In genomic region chr11:122743949-122744876, GRCh38 we compare ENCODE assay signal across 8 cellular contexts.
DNase-seq lines count a peak whose midpoint lies in the region; ATAC-seq lines count a peak whose summit lies in the region.

No MANE protein-coding gene starts in this region.

- peak; percentile 68 for ATAC-seq in GM19328 (IDR thresholded peaks at IDR 0.05; ENCODE audit: unreplicated experiment)
- ATAC-seq in HG03469 (IDR thresholded peaks at IDR 0.05; ENCODE audit: unreplicated experiment): peak; percentile 38
- ATAC-seq in esophagus mucosa: peak; percentile 43

- peak; percentile 75 for DNase-seq in activated CD4-positive, alpha-beta T cell treated with anti-CD3 and anti-CD28 coated beads, Interleukin-2, amount 50 U/mL, for 1 hour
- peak; percentile 49 to 52 for DNase-seq in stimulated activated CD8-positive, alpha-beta memory T cell treated with anti-CD3 and anti-CD28 coated beads, Interleukin-7, amount 100 ng/mL, for 1 hour (ENCODE audit: low read depth in 2 of 2)
- DNase-seq in SK-N-DZ (ENCODE audit: low spot score) (no peak), OCI-M1 (lab: John Stamatoyannopoulos, UW) (no peak), ecto neural progenitor cell (ENCODE audit: low spot score) (no peak)

Comparison
In these comparisons a context has a peak if more than half of its experiments do, and no peak if none do; other contexts are left out.
1. DNase-seq: peak in activated CD4-positive, alpha-beta T cell treated with anti-CD3 and anti-CD28 coated beads, Interleukin-2, amount 50 U/mL, for 1 hour (single experiment) and stimulated activated CD8-positive, alpha-beta memory T cell treated with anti-CD3 and anti-CD28 coated beads, Interleukin-7, amount 100 ng/mL, for 1 hour (2 of 2); none in SK-N-DZ (single experiment), OCI-M1 (single experiment) and ecto neural progenitor cell (single experiment).
2. Peak in every context shown above with its lines, with median percentiles within 50 percentile points of each other: ATAC-seq.